Comparison of ENCODE assay signal across 20 cellular contexts in the genomic region with DNA sequence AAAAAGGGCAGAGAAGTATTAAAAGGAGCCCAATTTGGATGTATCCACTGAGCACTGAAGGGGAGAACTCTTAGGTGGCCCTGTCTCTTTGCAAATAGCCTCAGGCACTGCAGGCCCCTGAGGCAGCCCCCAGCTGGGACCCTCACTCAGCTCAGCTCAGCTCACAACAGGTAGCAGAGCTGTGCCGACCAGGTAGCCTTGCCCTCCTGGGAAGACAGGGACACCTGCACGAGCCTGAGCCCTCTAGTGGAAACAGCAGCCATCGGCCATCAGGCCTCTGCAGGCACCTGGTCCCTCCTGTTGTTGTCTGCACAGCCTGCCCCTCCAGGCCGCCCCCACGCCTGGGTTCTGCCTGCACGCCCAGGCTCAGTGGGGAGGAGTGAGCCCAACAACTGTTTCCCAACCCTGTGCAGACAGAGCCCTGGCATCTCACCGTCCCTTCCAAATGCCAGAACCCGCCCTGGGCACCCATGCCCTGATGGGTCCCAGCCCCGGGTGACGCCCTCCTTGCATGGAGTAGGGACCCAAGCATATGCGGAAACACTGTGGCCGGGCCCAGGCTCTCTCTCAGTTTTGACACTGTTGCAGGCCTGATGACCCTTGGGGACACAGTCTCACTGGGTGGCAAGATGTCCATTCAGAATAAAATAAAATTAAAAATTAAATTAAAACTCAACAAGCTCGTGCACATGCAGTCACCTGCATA. TPM values are rescaled to one million over a fixed set of nuclear protein-coding genes. Genes with fewer than 3 reads are reported as not detected.
A peak's percentile ranks its signal among the peaks of the same experiment; 100 is the strongest.
DNase-seq lines count a peak whose midpoint lies in the region; ATAC-seq and TF ChIP-seq lines count a peak whose summit lies in the region.
"Had no signal": no experiment of that assay in that cellular context is flagged by ENCODE, and none has a peak within 500 bp of the region (broad histone marks: within the 10 kb centered on the region; RNA-seq: fewer than 3 reads in every experiment).

No MANE protein-coding gene starts in this region.

- ATAC-seq in HG02870 (IDR thresholded peaks at IDR 0.05; ENCODE audit: unreplicated experiment) = no peak
- ATAC-seq: CD8-positive, alpha-beta T cell; naive thymus-derived CD8-positive, alpha-beta T cell had no signal

- no peak overlapping the region for H3K27ac Mint-ChIP-seq in immature natural killer cell
- H3K27ac Mint-ChIP-seq: CD8-positive, alpha-beta T cell; naive thymus-derived CD8-positive, alpha-beta T cell had no signal

- no peak overlapping the region for H3K4me3 Mint-ChIP-seq in immature natural killer cell
- H3K4me3 Mint-ChIP-seq: CD8-positive, alpha-beta T cell; naive thymus-derived CD8-positive, alpha-beta T cell had no signal

- in situ Hi-C loops in GM13977 (cut with MboI; ENCODE audit: low pct_unique_long_range_greater_than_20kb, low sequenced_read_pairs, unreplicated experiment) = no loop called here

- no peaks in the 10 kb centered on the region for H3K36me3 Mint-ChIP-seq in immature natural killer cell
- H3K36me3 Mint-ChIP-seq: CD8-positive, alpha-beta T cell; naive thymus-derived CD8-positive, alpha-beta T cell had no signal

- no peaks in the 10 kb centered on the region for H3K4me1 Mint-ChIP-seq in immature natural killer cell

- peak; percentile 37 for DNase-seq in activated CD8-positive, alpha-beta memory T cell treated with anti-CD3 and anti-CD28 coated beads for 24 hours
- DNase-seq in activated CD8-positive, alpha-beta memory T cell treated with anti-CD3 and anti-CD28 coated beads, Interleukin-2, amount 50 U/mL, for 48 hours = no peak
- DNase-seq in RPMI8226 = peak; percentile 21
- DNase-seq in left kidney (ENCODE audit: low read depth, low spot score) = peak; percentile 49
- no peak for DNase-seq in effector CD8-positive, alpha-beta T cell (lab: John Stamatoyannopoulos, UW)
- DNase-seq in immature natural killer cell = no peak
- DNase-seq in GM13977 (ENCODE audit: low spot score) = no peak
- DNase-seq: activated CD4-positive, alpha-beta T cell treated with anti-CD3 and anti-CD28 coated beads for 4 hours; activated naive CD4-positive, alpha-beta T cell; anterior cingulate cortex; CD8-positive, alpha-beta T cell; cerebellar nuclear complex; EL; GM23248; naive thymus-derived CD8-positive, alpha-beta T cell; NCI-H187; retina; SHP77 had no signal

- no peaks in the 10 kb centered on the region for H3K9me3 Mint-ChIP-seq in immature natural killer cell
- H3K9me3 Mint-ChIP-seq: CD8-positive, alpha-beta T cell; naive thymus-derived CD8-positive, alpha-beta T cell had no signal

- H3K27me3 Mint-ChIP-seq in immature natural killer cell (ENCODE audit: low read depth in 3 of 3) = peaks cover 0 to 3% (median 2%) of the 10 kb centered on the region in 3 donors

- no peak for TF ChIP-seq CTCF in GM13977 (IDR thresholded peaks at IDR 0.05; ENCODE audit: extremely low read depth, insufficient read depth, missing control alignments)

RNA-seq across cellular contexts. Expression of gene AJAP1, which starts 60.0 kb away (rescaled TPM):
- polyA plus RNA-seq in immature natural killer cell = not detected
- polyA plus RNA-seq: AG04450 had no signal

Comparison
In these comparisons a context has a peak if more than half of its experiments do, and no peak if none do; other contexts are left out.
1. DNase-seq: peak in activated CD8-positive, alpha-beta memory T cell treated with anti-CD3 and anti-CD28 coated beads for 24 hours (single experiment), RPMI8226 (single experiment) and left kidney (single experiment); none in activated CD8-positive, alpha-beta memory T cell treated with anti-CD3 and anti-CD28 coated beads, Interleukin-2, amount 50 U/mL, for 48 hours (single experiment), effector CD8-positive, alpha-beta T cell (single experiment), immature natural killer cell (0 of 3) and GM13977 (single experiment).